28 cellular contexts compared by ENCODE assay signal in the genomic region with DNA sequence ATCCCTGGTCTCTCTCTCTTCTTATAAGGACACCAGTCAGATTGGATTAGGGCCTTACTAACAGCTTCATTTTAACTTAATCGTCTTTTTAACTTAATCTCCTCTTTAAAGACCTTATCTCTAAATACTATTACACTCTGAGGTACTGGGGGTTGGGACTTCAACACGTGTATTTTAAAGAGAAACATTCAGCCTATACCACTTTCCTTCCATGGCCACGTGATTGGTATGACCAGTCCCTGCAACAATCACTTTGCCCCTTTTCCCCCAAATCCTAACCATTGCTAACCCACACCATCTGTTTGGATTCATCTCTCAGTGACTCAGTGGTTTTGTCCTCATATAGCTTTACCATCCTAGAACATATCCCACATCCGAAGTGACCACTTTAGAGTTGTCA.
"Had no signal": no experiment of that assay in that cellular context is flagged by ENCODE, and none has a peak within 500 bp of the region (broad histone marks: within the 10 kb centered on the region; RNA-seq: fewer than 3 reads in every experiment).

No MANE protein-coding gene starts in this region.

- FAIRE-seq: pancreas had no signal

- H3K4me1 ChIP-seq: pancreas, prostate gland, suprapubic skin, testis, tibial artery, upper lobe of right lung, vagina had no signal

- H3K27ac ChIP-seq: neutrophil, pancreas, prostate gland, skin epidermis, spleen, suprapubic skin, testis, tibial artery, transverse colon, upper lobe of right lung, vagina had no signal

- H3K4me3 ChIP-seq: pancreas, prostate gland, skin epidermis, smooth muscle cell, spleen, suprapubic skin, testis, tibial artery, transverse colon, upper lobe of right lung, vagina had no signal

- ATAC-seq: naive thymus-derived CD8-positive, alpha-beta T cell; natural killer cell treated with Interleukin-12 subunit alpha and Interleukin-12 subunit beta and Interleukin-15 and Interleukin-18, amount 100 ng/mL, for 72 hours; pancreas; right cardiac atrium; sciatic nerve; stimulated activated memory B cell treated with anti-CD40 and anti-IgM and Interleukin-4, amounts not matched to agents 10 μg/mL and 1 μg/mL and 100 μg/mL, for 72 hours; stimulated activated naive CD8-positive, alpha-beta T cell treated with anti-CD3 and anti-CD28 coated beads, Interleukin-15, amount 100 ng/mL, for 72 hours; stimulated activated naive CD8-positive, alpha-beta T cell treated with anti-CD3 and anti-CD28 coated beads, Interleukin-15, Interleukin-2, amounts not matched to agents 100 U/mL and 50 U/mL, for 24 hours; upper lobe of right lung had no signal

- H3K9me3 ChIP-seq: neutrophil, pancreas, prostate gland, testis, transverse colon, upper lobe of right lung had no signal

- H3K27me3 ChIP-seq: neutrophil, pancreas, spleen, suprapubic skin, testis, tibial artery, transverse colon, upper lobe of right lung, vagina had no signal

- H3K36me3 ChIP-seq: neutrophil, pancreas, prostate gland, spleen, suprapubic skin, tibial artery, transverse colon, upper lobe of right lung, vagina had no signal

- DNase-seq: naive thymus-derived CD8-positive, alpha-beta T cell; nephron progenitor cell; nucleus accumbens; pancreas; right cardiac atrium; spleen; stimulated activated CD4-positive, alpha-beta T cell treated with anti-CD3 and anti-CD28 coated beads, Interleukin-12 subunit alpha, Interleukin-12 subunit beta, amount 100 ng/mL, for 4 hours; stimulated activated CD4-positive, alpha-beta T cell treated with anti-CD3 and anti-CD28 coated beads, Interleukin-1b, Interleukin-23, amount 100 ng/mL, for 48 hours; stimulated activated CD4-positive, alpha-beta T cell treated with anti-CD3 and anti-CD28 coated beads, Interleukin-4, amount 100 ng/mL, for 1 hour; stimulated activated CD4-positive, alpha-beta T cell treated with anti-CD3 and anti-CD28 coated beads, Interleukin-4, amount 100 ng/mL, for 4 hours; stimulated activated CD8-positive, alpha-beta memory T cell treated with anti-CD3 and anti-CD28 coated beads, Interleukin-4, amount 100 ng/mL, for 48 hours; stimulated activated naive CD4-positive, alpha-beta T cell; stimulated activated naive CD8-positive, alpha-beta T cell treated with anti-CD3 and anti-CD28 coated beads, Interleukin-15, amount 100 ng/mL, for 72 hours; stimulated activated naive CD8-positive, alpha-beta T cell treated with anti-CD3 and anti-CD28 coated beads, Interleukin-15, Interleukin-2, amounts not matched to agents 100 U/mL and 50 U/mL, for 24 hours; substantia nigra; testis; tibial artery; transverse colon; upper lobe of right lung had no signal

- H3K4me2 ChIP-seq: smooth muscle cell had no signal
